14 cellular contexts compared by ENCODE assay signal in the genomic region with DNA sequence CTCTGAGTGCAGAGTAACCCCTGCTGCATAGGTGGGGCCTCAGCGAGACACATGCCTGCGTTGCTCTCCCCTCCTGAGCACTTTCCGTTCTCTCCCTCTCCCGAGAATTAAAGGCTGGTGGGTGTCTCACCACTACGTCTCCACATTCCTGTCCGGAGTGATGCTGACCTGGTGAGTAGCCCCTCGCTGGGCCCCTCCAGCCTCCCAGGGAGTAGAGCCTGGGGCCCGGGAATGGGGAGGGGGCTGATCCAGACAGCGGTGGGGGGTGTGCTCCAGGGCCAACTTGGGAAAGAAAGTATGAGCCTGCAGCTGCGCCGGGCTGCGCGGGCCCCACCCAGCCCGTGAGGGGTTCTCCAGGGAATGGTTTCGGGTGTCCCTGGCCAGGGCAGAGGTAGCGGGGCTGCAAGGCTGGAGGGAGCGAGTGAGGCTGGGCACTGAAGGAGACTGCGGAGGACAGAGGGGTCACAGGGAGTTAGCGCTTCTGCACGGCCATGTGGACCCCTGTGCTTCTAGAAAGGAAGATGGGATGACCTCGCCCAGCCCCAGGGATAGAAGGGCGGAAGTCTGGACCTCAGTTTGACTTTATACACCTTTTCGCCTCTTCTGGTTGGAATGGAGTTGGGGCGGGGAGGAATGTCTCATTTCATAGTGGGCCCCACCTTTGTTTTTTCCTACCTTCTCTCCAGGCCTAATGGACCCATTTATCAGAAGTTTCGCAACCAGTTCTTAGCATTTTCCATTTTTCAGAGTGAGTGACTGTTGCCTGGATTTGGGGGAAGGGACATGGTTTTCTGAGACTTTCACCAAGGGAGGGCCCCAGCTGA.
"Had no signal": no experiment of that assay in that cellular context is flagged by ENCODE, and none has a peak within 500 bp of the region (broad histone marks: within the 10 kb centered on the region; RNA-seq: fewer than 3 reads in every experiment).

No MANE protein-coding gene starts in this region.

- H3K27ac ChIP-seq: brain microvascular endothelial cell, pancreas, tibial artery, uterus had no signal

- DNase-seq: activated CD4-positive, alpha-beta T cell treated with anti-CD3 and anti-CD28 coated beads for 1 hour; activated CD4-positive, alpha-beta T cell treated with anti-CD3 and anti-CD28 coated beads, Interleukin-2, amount 50 U/mL, for 48 hours; activated gamma-delta T cell; activated naive CD8-positive, alpha-beta T cell treated with anti-CD3 and anti-CD28 coated beads for 36 hours; activated T-cell treated with anti-CD3 and anti-CD28 coated beads, Interleukin-2, amount 50 U/mL, for 48 hours; brain microvascular endothelial cell; dermis blood vessel endothelial cell; endodermal cell; left colon; tibial artery; uterus had no signal

- FAIRE-seq: pancreas had no signal

- H3K36me3 ChIP-seq: brain microvascular endothelial cell, pancreas, right atrium auricular region, tibial artery, uterus had no signal

- H3K4me1 ChIP-seq: pancreas had no signal

- H3K4me3 ChIP-seq: pancreas, right atrium auricular region, smooth muscle cell, tibial artery, uterus had no signal

- ATAC-seq: left colon, pancreas had no signal

- H3K27me3 ChIP-seq: brain microvascular endothelial cell, pancreas, right atrium auricular region, tibial artery, uterus had no signal

- H3K9me3 ChIP-seq: pancreas, right atrium auricular region, tibial artery, uterus had no signal
